ENCODE assay signal across 31 cellular contexts in the genomic region with DNA sequence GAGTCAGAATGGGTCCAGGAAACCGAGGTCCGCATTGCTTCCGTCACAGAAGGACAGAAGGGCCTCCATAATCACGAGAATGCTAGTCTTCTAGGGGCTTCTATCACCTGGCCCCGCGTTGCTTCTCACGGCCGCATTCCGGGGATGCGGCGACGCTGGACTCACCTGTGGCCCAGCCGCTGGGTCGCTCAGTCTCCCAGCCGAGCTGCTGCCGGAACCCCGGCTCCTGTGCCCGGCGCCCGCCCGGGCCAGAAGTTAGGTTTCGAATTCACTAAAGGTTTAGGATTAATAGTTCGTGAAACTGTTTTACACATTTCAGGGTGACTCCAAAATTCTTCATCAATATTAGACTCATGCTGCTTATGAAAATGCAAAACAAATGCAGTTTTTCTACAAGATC. TPM values are rescaled to one million over a fixed set of nuclear protein-coding genes. Genes with fewer than 3 reads are reported as not detected.
"Had no signal": no experiment of that assay in that cellular context is flagged by ENCODE, and none has a peak within 500 bp of the region (broad histone marks: within the 10 kb centered on the region; RNA-seq: fewer than 3 reads in every experiment).

No MANE protein-coding gene starts in this region.

- H3K4me3 Mint-ChIP-seq: nephron; neural progenitor cell; stimulated activated memory B cell treated with anti-CD40 and anti-IgM and Interleukin-4, amounts not matched to agents 10 μg/mL and 1 μg/mL and 100 μg/mL, for 72 hours; type B pancreatic cell had no signal

- H3K9ac ChIP-seq: neural progenitor cell, parathyroid adenoma had no signal

- H3K4me2 ChIP-seq: neural progenitor cell, smooth muscle cell had no signal

- H3K4me3 ChIP-seq: neural progenitor cell, ovary, psoas muscle, right lobe of liver, skin epidermis, smooth muscle cell, spleen, suprapubic skin, testis, tibial artery, transverse colon, upper lobe of right lung, uterus had no signal

- H3K27ac ChIP-seq: neural progenitor cell, ovary, parathyroid adenoma, psoas muscle, right lobe of liver, skin epidermis, spleen, suprapubic skin, testis, tibial artery, transverse colon, upper lobe of right lung, uterus had no signal

- H3K4me1 Mint-ChIP-seq: nephron; neural progenitor cell; stimulated activated memory B cell treated with anti-CD40 and anti-IgM and Interleukin-4, amounts not matched to agents 10 μg/mL and 1 μg/mL and 100 μg/mL, for 72 hours; stimulated activated naive CD8-positive, alpha-beta T cell treated with anti-CD3 and anti-CD28 coated beads, Interleukin-15, amount 100 ng/mL, for 72 hours had no signal

- H3K36me3 Mint-ChIP-seq: naive thymus-derived CD4-positive, alpha-beta T cell; neural progenitor cell; stimulated activated memory B cell treated with anti-CD40 and anti-IgM and Interleukin-4, amounts not matched to agents 10 μg/mL and 1 μg/mL and 100 μg/mL, for 72 hours; type B pancreatic cell had no signal

- H3K27me3 ChIP-seq: neural progenitor cell, ovary, right lobe of liver, testis, tibial artery, transverse colon, upper lobe of right lung had no signal

- H3K27me3 Mint-ChIP-seq: progenitor cell of endocrine pancreas, type B pancreatic cell had no signal

- H3K9me3 Mint-ChIP-seq: naive thymus-derived CD4-positive, alpha-beta T cell; stimulated activated memory B cell treated with anti-CD40 and anti-IgM and Interleukin-4, amounts not matched to agents 10 μg/mL and 1 μg/mL and 100 μg/mL, for 72 hours; stimulated activated naive CD8-positive, alpha-beta T cell treated with anti-CD3 and anti-CD28 coated beads, Interleukin-15, amount 100 ng/mL, for 72 hours; type B pancreatic cell had no signal

- H3K36me3 ChIP-seq: neural progenitor cell, ovary, right lobe of liver, spleen, suprapubic skin, tibial artery, transverse colon, upper lobe of right lung, uterus had no signal

- DNase-seq: naive thymus-derived CD4-positive, alpha-beta T cell; occipital lobe; ovary; psoas muscle; right cardiac atrium; right lobe of liver; spleen; stimulated activated CD4-positive, alpha-beta T cell treated with anti-CD3 and anti-CD28 coated beads, Interleukin-12 subunit alpha, Interleukin-12 subunit beta, amount 100 ng/mL, for 4 hours; stimulated activated CD4-positive, alpha-beta T cell treated with anti-CD3 and anti-CD28 coated beads, Interleukin-1b, Interleukin-23, amount 100 ng/mL, for 48 hours; stimulated activated CD4-positive, alpha-beta T cell treated with anti-CD3 and anti-CD28 coated beads, Interleukin-4, amount 100 ng/mL, for 1 hour; stimulated activated CD4-positive, alpha-beta T cell treated with anti-CD3 and anti-CD28 coated beads, Interleukin-4, amount 100 ng/mL, for 4 hours; stimulated activated CD8-positive, alpha-beta memory T cell treated with anti-CD3 and anti-CD28 coated beads, Interleukin-4, amount 100 ng/mL, for 48 hours; stimulated activated naive CD4-positive, alpha-beta T cell; stimulated activated naive CD8-positive, alpha-beta T cell treated with anti-CD3 and anti-CD28 coated beads, Interleukin-15, amount 100 ng/mL, for 72 hours; stimulated activated naive CD8-positive, alpha-beta T cell treated with anti-CD3 and anti-CD28 coated beads, Interleukin-15, Interleukin-2, amounts not matched to agents 100 U/mL and 50 U/mL, for 24 hours; substantia nigra; testis; tibial artery; transverse colon; upper lobe of right lung; uterus had no signal

- H3K9me3 ChIP-seq: ovary, psoas muscle, right lobe of liver, spleen, suprapubic skin, testis, tibial artery, transverse colon, upper lobe of right lung, uterus had no signal

- ATAC-seq: naive thymus-derived CD4-positive, alpha-beta T cell; psoas muscle; right cardiac atrium; right lobe of liver; stimulated activated memory B cell treated with anti-CD40 and anti-IgM and Interleukin-4, amounts not matched to agents 10 μg/mL and 1 μg/mL and 100 μg/mL, for 72 hours; stimulated activated naive CD8-positive, alpha-beta T cell treated with anti-CD3 and anti-CD28 coated beads, Interleukin-15, amount 100 ng/mL, for 72 hours; stimulated activated naive CD8-positive, alpha-beta T cell treated with anti-CD3 and anti-CD28 coated beads, Interleukin-15, Interleukin-2, amounts not matched to agents 100 U/mL and 50 U/mL, for 24 hours; upper lobe of right lung had no signal

- H3K4me1 ChIP-seq: neural progenitor cell, parathyroid adenoma, psoas muscle, right lobe of liver, spleen, suprapubic skin, testis, transverse colon, upper lobe of right lung, uterus had no signal

- H3K27ac Mint-ChIP-seq: naive thymus-derived CD4-positive, alpha-beta T cell; nephron; neural progenitor cell; progenitor cell of endocrine pancreas; stimulated activated memory B cell treated with anti-CD40 and anti-IgM and Interleukin-4, amounts not matched to agents 10 μg/mL and 1 μg/mL and 100 μg/mL, for 72 hours; stimulated activated naive CD8-positive, alpha-beta T cell treated with anti-CD3 and anti-CD28 coated beads, Interleukin-15, amount 100 ng/mL, for 72 hours; type B pancreatic cell had no signal

RNA-seq across cellular contexts. Expression of a gene that starts 31.7 kb away (rescaled TPM):
- total RNA-seq: osteoblast, right lobe of liver, transverse colon had no signal
- polyA plus RNA-seq: naive thymus-derived CD4-positive, alpha-beta T cell had no signal
